ENCODE assay signal across 24 cellular contexts in genomic region chr2:10352361-10352760, GRCh38. TPM values are rescaled to one million over a fixed set of nuclear protein-coding genes. Genes with fewer than 3 reads are reported as not detected.
DNase-seq lines count a peak whose midpoint lies in the region; ATAC-seq lines count a peak whose summit lies in the region.
"Had no signal": no experiment of that assay in that cellular context is flagged by ENCODE, and none has a peak within 500 bp of the region (broad histone marks: within the 10 kb centered on the region; RNA-seq: fewer than 3 reads in every experiment).

No MANE protein-coding gene starts in this region.

- peaks cover 33 to 45% (median 36%) of the 10 kb centered on the region in 3 donors for H3K4me1 Mint-ChIP-seq in IgD-negative memory B cell
- H3K4me1 Mint-ChIP-seq in central memory CD8-positive, alpha-beta T cell: peaks cover 52% of the 10 kb centered on the region
- H3K4me1 Mint-ChIP-seq in naive thymus-derived CD8-positive, alpha-beta T cell: peaks cover 50 to 80% (median 78%) of the 10 kb centered on the region in 4 donors

- H3K36me3 Mint-ChIP-seq in IgD-negative memory B cell: peaks cover 7% of the 10 kb centered on the region
- peaks cover 3% of the 10 kb centered on the region for H3K36me3 Mint-ChIP-seq in central memory CD8-positive, alpha-beta T cell (ENCODE audit: insufficient read depth)
- peaks cover 0 to 22% (median 0%) of the 10 kb centered on the region in 3 donors for H3K36me3 Mint-ChIP-seq in naive thymus-derived CD8-positive, alpha-beta T cell

- no peak overlapping the region for H3K4me3 Mint-ChIP-seq in IgD-negative memory B cell
- H3K4me3 Mint-ChIP-seq in central memory CD8-positive, alpha-beta T cell: no peak overlapping the region
- H3K4me3 Mint-ChIP-seq in naive thymus-derived CD8-positive, alpha-beta T cell: peak overlapping the region in 2 of 10 donors; percentile 16 to 27
- H3K4me3 Mint-ChIP-seq: activated CD4-positive, alpha-beta T cell treated with anti-CD3 and anti-CD28 coated beads for 36 hours; activated naive CD8-positive, alpha-beta T cell treated with anti-CD3 and anti-CD28 coated beads, Interleukin-2, amount 10 ng/mL, durations not matched to agents 7 days and 5 days; activated T-cell treated with anti-CD3 and anti-CD28 coated beads, Interleukin-2, amount 50 U/mL, for 72 hours; T-helper 1 cell treated with Interleukin-12 subunit alpha and Interleukin-12 subunit beta and Interleukin-4 antibody, amounts not matched to agents 30 μg/mL and 1 μg/mL, for 36 hours; type B pancreatic cell had no signal

- ATAC-seq in central memory CD8-positive, alpha-beta T cell (replicated peaks; ENCODE audit: extremely low read depth, poor library complexity, severe bottlenecking): no peak
- no peak for ATAC-seq in naive thymus-derived CD8-positive, alpha-beta T cell
- no peak for ATAC-seq in HG03432 (IDR thresholded peaks at IDR 0.05; ENCODE audit: unreplicated experiment)
- no peak for ATAC-seq in HG03196 (IDR thresholded peaks at IDR 0.05; ENCODE audit: unreplicated experiment)
- ATAC-seq in HG02852 (IDR thresholded peaks at IDR 0.05; ENCODE audit: unreplicated experiment): no peak
- ATAC-seq: activated CD4-positive, alpha-beta T cell treated with anti-CD3 and anti-CD28 coated beads for 36 hours; activated T-cell treated with anti-CD3 and anti-CD28 coated beads, Interleukin-2, amount 50 U/mL, for 72 hours; GM12878; sciatic nerve had no signal

- H3K27ac Mint-ChIP-seq in IgD-negative memory B cell: peak overlapping the region in 2 of 3 donors; percentile 10 to 59
- peak overlapping the region; percentile 24 for H3K27ac Mint-ChIP-seq in central memory CD8-positive, alpha-beta T cell (ENCODE audit: low read depth)
- H3K27ac Mint-ChIP-seq in naive thymus-derived CD8-positive, alpha-beta T cell: peak overlapping the region in 9 of 10 donors; percentile 18 to 93 (median 66)
- H3K27ac Mint-ChIP-seq: activated CD4-positive, alpha-beta T cell treated with anti-CD3 and anti-CD28 coated beads for 36 hours; activated naive CD8-positive, alpha-beta T cell treated with anti-CD3 and anti-CD28 coated beads, Interleukin-2, amount 10 ng/mL, durations not matched to agents 7 days and 5 days; activated T-cell treated with anti-CD3 and anti-CD28 coated beads, Interleukin-2, amount 50 U/mL, for 72 hours; T-helper 1 cell treated with Interleukin-12 subunit alpha and Interleukin-12 subunit beta and Interleukin-4 antibody, amounts not matched to agents 30 μg/mL and 1 μg/mL, for 36 hours; type B pancreatic cell had no signal

- POLR2A ChIA-PET in naive thymus-derived CD8-positive, alpha-beta T cell (lab: Charles Lee): interaction anchor here (0.6 to 1.7 kb wide), 4 partner anchors 11 to 49 kb away, joined by 3 to 6 read pairs (median 4); no protein-coding TSS in a partner anchor

- peak; percentile 38 for DNase-seq in DMS 273 (lab: John Stamatoyannopoulos, UW; ENCODE audit: unreplicated experiment)
- DNase-seq in DMS 273 treated with DMSO at 0.1 percent for 48 hours (lab: John Stamatoyannopoulos, UW): no peak
- no peak for DNase-seq in central memory CD8-positive, alpha-beta T cell (ENCODE audit: low spot score in 2 of 2)
- DNase-seq in naive thymus-derived CD8-positive, alpha-beta T cell: peak in 1 of 10 donors; percentile 2
- DNase-seq: activated CD4-positive, alpha-beta T cell treated with anti-CD3 and anti-CD28 coated beads for 36 hours; activated naive CD8-positive, alpha-beta T cell treated with anti-CD3 and anti-CD28 coated beads, Interleukin-2, amount 10 ng/mL, durations not matched to agents 7 days and 5 days; activated T-cell treated with anti-CD3 and anti-CD28 coated beads, Interleukin-2, amount 50 U/mL, for 72 hours; Caco-2; GM23248; KBM-7; mammary epithelial cell; MM.1S; NCI-H1436 treated with DMSO at 0.1 percent for 48 hours; NCI-H2227 treated with DMSO at 0.1 percent for 48 hours; NCI-H69; RPMI8226 had no signal

- H3K9me3 Mint-ChIP-seq in IgD-negative memory B cell: no peaks in the 10 kb centered on the region
- no peaks in the 10 kb centered on the region for H3K9me3 Mint-ChIP-seq in central memory CD8-positive, alpha-beta T cell
- H3K9me3 Mint-ChIP-seq in naive thymus-derived CD8-positive, alpha-beta T cell: no peaks in the 10 kb centered on the region
- H3K9me3 Mint-ChIP-seq: activated naive CD8-positive, alpha-beta T cell treated with anti-CD3 and anti-CD28 coated beads, Interleukin-2, amount 10 ng/mL, durations not matched to agents 7 days and 5 days; activated T-cell treated with anti-CD3 and anti-CD28 coated beads, Interleukin-2, amount 50 U/mL, for 72 hours; T-helper 1 cell treated with Interleukin-12 subunit alpha and Interleukin-12 subunit beta and Interleukin-4 antibody, amounts not matched to agents 30 μg/mL and 1 μg/mL, for 36 hours; type B pancreatic cell had no signal

- no peaks in the 10 kb centered on the region for H3K27me3 Mint-ChIP-seq in IgD-negative memory B cell
- H3K27me3 Mint-ChIP-seq in central memory CD8-positive, alpha-beta T cell: no peaks in the 10 kb centered on the region
- H3K27me3 Mint-ChIP-seq in naive thymus-derived CD8-positive, alpha-beta T cell: no peaks in the 10 kb centered on the region
- H3K27me3 Mint-ChIP-seq: activated CD4-positive, alpha-beta T cell treated with anti-CD3 and anti-CD28 coated beads for 36 hours; activated naive CD8-positive, alpha-beta T cell treated with anti-CD3 and anti-CD28 coated beads, Interleukin-2, amount 10 ng/mL, durations not matched to agents 7 days and 5 days had no signal

RNA-seq across cellular contexts. Expression of gene HPCAL1, which starts 49.7 kb away (rescaled TPM):
- 89.2 TPM for polyA plus RNA-seq in IgD-negative memory B cell
- total RNA-seq in naive thymus-derived CD8-positive, alpha-beta T cell: 10 to 100 TPM; 84.9 to 86.2 TPM
- 100 to 1,000 TPM in 1 of 3 donors, 10 to 100 TPM in 2; 71.5 to 122 (median 98.2) TPM for polyA plus RNA-seq in naive thymus-derived CD8-positive, alpha-beta T cell
